ENCODE assay signal across 24 cellular contexts in genomic region chr5:115398726-115399125, GRCh38.
DNase-seq lines count a peak whose midpoint lies in the region; ATAC-seq and TF ChIP-seq lines count a peak whose summit lies in the region.
"Had no signal": no experiment of that assay in that cellular context is flagged by ENCODE, and none has a peak within 500 bp of the region (broad histone marks: within the 10 kb centered on the region; RNA-seq: fewer than 3 reads in every experiment).

No MANE protein-coding gene starts in this region.

- peaks cover 26% of the 10 kb centered on the region for H3K4me1 ChIP-seq in GM23248 (ENCODE audit: insufficient read depth)
- H3K4me1 ChIP-seq: adrenal gland; BLaER1 treated with 17β-estradiol and CSF1 and Interleukin-3, amounts not matched to agents 10 nM and 100 nM; right lobe of liver; testis had no signal

- H3K9ac ChIP-seq in GM23248, result no peak overlapping the region
- H3K9ac ChIP-seq: BLaER1 treated with 17β-estradiol and CSF1 and Interleukin-3, amounts not matched to agents 10 nM and 100 nM had no signal

- H3K4me2 ChIP-seq in GM23248 (ENCODE audit: unreplicated experiment), result no peak overlapping the region
- H3K4me2 ChIP-seq: BLaER1 treated with 17β-estradiol and CSF1 and Interleukin-3, amounts not matched to agents 10 nM and 100 nM; hepatocyte had no signal

- in situ Hi-C loops in GM23248 (cut with MboI), result no loop called here

- H3K9me2 ChIP-seq in GM23248 (ENCODE audit: insufficient read depth), result no peaks in the 10 kb centered on the region

- no peaks in the 10 kb centered on the region for H3K79me2 ChIP-seq in GM23248 (ENCODE audit: insufficient read depth)
- H3K79me2 ChIP-seq: hepatocyte had no signal

- H3K27me3 ChIP-seq in GM23248 (replicated peaks; ENCODE audit: insufficient read depth), result no peaks in the 10 kb centered on the region
- H3K27me3 ChIP-seq: adrenal gland; BLaER1 treated with 17β-estradiol and CSF1 and Interleukin-3, amounts not matched to agents 10 nM and 100 nM; hepatocyte; right lobe of liver; testis had no signal

- WGBS in GM23248 (ENCODE audit: low coverage in 1 of 2, low lambda C conversion rate in 2 of 2, missing lambda C conversion rate in 2 of 2), 2 experiments, result 0 to 4% methylated on average over 1 of the region's 1 CpG

- H3F3A ChIP-seq in GM23248 (ENCODE audit: insufficient read depth), result peaks cover 26% of the 10 kb centered on the region

- H3K4me3 ChIP-seq in GM23248 (no peak overlapping the region), skeletal muscle cell (ENCODE audit: low read depth, low read length) (no peak overlapping the region)
- H3K4me3 ChIP-seq: adrenal gland; BLaER1 treated with 17β-estradiol and CSF1 and Interleukin-3, amounts not matched to agents 10 nM and 100 nM; coronary artery; hepatocyte; mucosa of descending colon; right lobe of liver; testis had no signal

- H3K36me3 ChIP-seq in GM23248 (ENCODE audit: low read depth), result no peaks in the 10 kb centered on the region
- H3K36me3 ChIP-seq: adrenal gland; BLaER1 treated with 17β-estradiol and CSF1 and Interleukin-3, amounts not matched to agents 10 nM and 100 nM; right lobe of liver had no signal

- no peaks in the 10 kb centered on the region for H3K9me3 ChIP-seq in GM23248 (ENCODE audit: low read depth)
- H3K9me3 ChIP-seq: adrenal gland, mucosa of descending colon, right lobe of liver, testis had no signal

- H2AFZ ChIP-seq in GM23248, result no peak overlapping the region
- H2AFZ ChIP-seq: hepatocyte had no signal

- ATAC-seq in SK-N-SH treated with all-trans-retinoic acid at 6 μM for 48 hours, result peak; percentile 85
- no peak for ATAC-seq in GM18511 (IDR thresholded peaks at IDR 0.05; ENCODE audit: unreplicated experiment)
- ATAC-seq: activated T-helper 17 cell treated with anti-CD3 and anti-CD28 coated beads, Interleukin-2, amount 50 U/mL, for 72 hours; left cardiac atrium; mucosa of descending colon; right lobe of liver; T-helper 17 cell had no signal

- DNase-seq in GM23248 (peak; percentile 90), fibroblast of gingiva (ENCODE audit: low read depth) (peak; percentile 94), skeletal muscle cell (ENCODE audit: low read depth) (peak; percentile 84), activated T-cell treated with anti-CD3 and anti-CD28 coated beads for 4 hours (no peak)
- no peak for DNase-seq in central memory CD4-positive, alpha-beta T cell
- DNase-seq: activated CD4-positive, CD25-positive, alpha-beta regulatory T cell; activated CD8-positive, alpha-beta memory T cell treated with anti-CD3 and anti-CD28 coated beads for 24 hours; adrenal gland; Karpas-422; left cardiac atrium; mucosa of descending colon; NCI-H1417 treated with DMSO at 0.1 percent for 48 hours; NK-92 treated with Interleukin-12 subunit alpha and Interleukin-12 subunit beta, amount 100 ng/mL, for 24 hours; occipital lobe; right lobe of liver; SHP77 treated with DMSO at 0.1 percent for 48 hours; T-helper 17 cell; testis had no signal

- no peak overlapping the region; the same call in 1 of the 2 replicates for H3K27ac ChIP-seq in GM23248
- H3K27ac ChIP-seq: adrenal gland; BLaER1 treated with 17β-estradiol and CSF1 and Interleukin-3, amounts not matched to agents 10 nM and 100 nM; coronary artery; hepatocyte; right lobe of liver; testis had no signal

- no peaks in the 10 kb centered on the region for H4K20me1 ChIP-seq in GM23248 (ENCODE audit: insufficient read depth)
- H4K20me1 ChIP-seq: BLaER1 treated with 17β-estradiol and CSF1 and Interleukin-3, amounts not matched to agents 10 nM and 100 nM had no signal

TF ChIP-seq in SK-N-SH treated with all-trans-retinoic acid at 6 μM for 48 hours, 23 proteins besides CTCF, POLR2A, EP300 and RAD21:
- TF ChIP-seq ZC3H10 (CRISPR knock-in tag; IDR thresholded peaks at IDR 0.05) (no peak), ESRRG (CRISPR knock-in tag; IDR thresholded peaks at IDR 0.05) (no peak), OSR1 (CRISPR knock-in tag; IDR thresholded peaks at IDR 0.05) (no peak), ISL1 (CRISPR knock-in tag; IDR thresholded peaks at IDR 0.05) (peak; percentile 41; the same call in 1 of the 2 replicates), ZFP30 (CRISPR knock-in tag; IDR thresholded peaks at IDR 0.05) (no peak), ARNTL (CRISPR knock-in tag; IDR thresholded peaks at IDR 0.05; ENCODE audit: borderline replicate concordance, low read depth) (no peak)
- TF ChIP-seq, protein P1, sequence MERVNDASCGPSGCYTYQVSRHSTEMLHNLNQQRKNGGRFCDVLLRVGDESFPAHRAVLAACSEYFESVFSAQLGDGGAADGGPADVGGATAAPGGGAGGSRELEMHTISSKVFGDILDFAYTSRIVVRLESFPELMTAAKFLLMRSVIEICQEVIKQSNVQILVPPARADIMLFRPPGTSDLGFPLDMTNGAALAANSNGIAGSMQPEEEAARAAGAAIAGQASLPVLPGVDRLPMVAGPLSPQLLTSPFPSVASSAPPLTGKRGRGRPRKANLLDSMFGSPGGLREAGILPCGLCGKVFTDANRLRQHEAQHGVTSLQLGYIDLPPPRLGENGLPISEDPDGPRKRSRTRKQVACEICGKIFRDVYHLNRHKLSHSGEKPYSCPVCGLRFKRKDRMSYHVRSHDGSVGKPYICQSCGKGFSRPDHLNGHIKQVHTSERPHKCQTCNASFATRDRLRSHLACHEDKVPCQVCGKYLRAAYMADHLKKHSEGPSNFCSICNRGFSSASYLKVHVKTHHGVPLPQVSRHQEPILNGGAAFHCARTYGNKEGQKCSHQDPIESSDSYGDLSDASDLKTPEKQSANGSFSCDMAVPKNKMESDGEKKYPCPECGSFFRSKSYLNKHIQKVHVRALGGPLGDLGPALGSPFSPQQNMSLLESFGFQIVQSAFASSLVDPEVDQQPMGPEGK (CRISPR knock-in tag; IDR thresholded peaks at IDR 0.05; ENCODE audit: borderline replicate concordance), result no peak
- TF ChIP-seq, protein P2, sequence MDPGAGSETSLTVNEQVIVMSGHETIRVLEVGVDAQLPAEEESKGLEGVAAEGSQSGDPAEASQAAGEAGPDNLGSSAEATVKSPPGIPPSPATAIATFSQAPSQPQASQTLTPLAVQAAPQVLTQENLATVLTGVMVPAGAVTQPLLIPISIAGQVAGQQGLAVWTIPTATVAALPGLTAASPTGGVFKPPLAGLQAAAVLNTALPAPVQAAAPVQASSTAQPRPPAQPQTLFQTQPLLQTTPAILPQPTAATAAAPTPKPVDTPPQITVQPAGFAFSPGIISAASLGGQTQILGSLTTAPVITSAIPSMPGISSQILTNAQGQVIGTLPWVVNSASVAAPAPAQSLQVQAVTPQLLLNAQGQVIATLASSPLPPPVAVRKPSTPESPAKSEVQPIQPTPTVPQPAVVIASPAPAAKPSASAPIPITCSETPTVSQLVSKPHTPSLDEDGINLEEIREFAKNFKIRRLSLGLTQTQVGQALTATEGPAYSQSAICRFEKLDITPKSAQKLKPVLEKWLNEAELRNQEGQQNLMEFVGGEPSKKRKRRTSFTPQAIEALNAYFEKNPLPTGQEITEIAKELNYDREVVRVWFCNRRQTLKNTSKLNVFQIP (CRISPR knock-in tag; IDR thresholded peaks at IDR 0.05; ENCODE audit: borderline replicate concordance, low read depth), result no peak

Comparison
In these comparisons a context has a peak if more than half of its experiments do, and no peak if none do; other contexts are left out.
1. DNase-seq: peak in GM23248 (single experiment), fibroblast of gingiva (single experiment) and skeletal muscle cell (single experiment); none in activated T-cell treated with anti-CD3 and anti-CD28 coated beads for 4 hours (single experiment) and central memory CD4-positive, alpha-beta T cell (single experiment).